2 cellular contexts compared by ENCODE assay signal in the genomic region with DNA sequence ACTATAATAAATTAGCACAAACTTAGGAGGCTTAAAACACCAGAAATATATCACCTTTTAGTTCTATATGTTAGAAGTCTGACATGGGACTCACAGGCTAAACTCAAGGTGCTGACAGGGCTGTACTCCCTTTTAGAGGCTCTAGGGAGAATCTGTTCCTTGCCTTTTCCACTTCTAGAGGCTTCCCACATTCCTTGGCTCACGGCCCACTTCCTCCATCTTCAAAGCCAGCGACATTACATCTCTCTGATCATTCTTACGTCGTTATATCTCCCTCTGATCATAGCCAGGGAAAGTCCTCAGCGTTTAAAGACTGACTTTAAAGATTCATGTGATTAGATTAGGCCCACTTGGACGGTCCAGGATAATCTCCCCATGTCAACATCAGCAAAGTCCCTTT.
A peak's percentile ranks its signal among the peaks of the same experiment; 100 is the strongest.
TF ChIP-seq lines count a peak whose summit lies in the region.

No MANE protein-coding gene starts in this region.

TF ChIP-seq in SK-N-SH, 30 proteins besides CTCF, POLR2A, EP300 and RAD21 (continued from another document):
- TF ChIP-seq, protein P1, sequence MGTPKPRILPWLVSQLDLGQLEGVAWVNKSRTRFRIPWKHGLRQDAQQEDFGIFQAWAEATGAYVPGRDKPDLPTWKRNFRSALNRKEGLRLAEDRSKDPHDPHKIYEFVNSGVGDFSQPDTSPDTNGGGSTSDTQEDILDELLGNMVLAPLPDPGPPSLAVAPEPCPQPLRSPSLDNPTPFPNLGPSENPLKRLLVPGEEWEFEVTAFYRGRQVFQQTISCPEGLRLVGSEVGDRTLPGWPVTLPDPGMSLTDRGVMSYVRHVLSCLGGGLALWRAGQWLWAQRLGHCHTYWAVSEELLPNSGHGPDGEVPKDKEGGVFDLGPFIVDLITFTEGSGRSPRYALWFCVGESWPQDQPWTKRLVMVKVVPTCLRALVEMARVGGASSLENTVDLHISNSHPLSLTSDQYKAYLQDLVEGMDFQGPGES (IDR thresholded peaks at IDR 0.05; ENCODE audit: low read depth, low read length) = no peak
- TF ChIP-seq FOSL2 (IDR thresholded peaks at IDR 0.05; ENCODE audit: borderline replicate concordance, low read depth) = no peak
- TF ChIP-seq YY1 (IDR thresholded peaks at IDR 0.05; ENCODE audit: low read depth) = 0 out of 2 replicates have a peak, but pooled peaks have one; percentile 28

TF ChIP-seq in HEK293T, 16 proteins besides CTCF, POLR2A, EP300 and RAD21 (continued from another document):
- TF ChIP-seq ZNF384 (IDR thresholded peaks at IDR 0.05) (no peak), FOXM1 (IDR thresholded peaks at IDR 0.05; ENCODE audit: borderline replicate concordance) (no peak), TARDBP (IDR thresholded peaks at IDR 0.05) (no peak), FOXA1 (IDR thresholded peaks at IDR 0.05) (no peak), CTBP1 (IDR thresholded peaks at IDR 0.05; ENCODE audit: borderline replicate concordance) (no peak), HDGF (IDR thresholded peaks at IDR 0.05; ENCODE audit: borderline replicate concordance) (no peak), NFRKB (IDR thresholded peaks at IDR 0.05) (no peak), ARNT (IDR thresholded peaks at IDR 0.05) (no peak), SP1 (IDR thresholded peaks at IDR 0.05) (no peak), SUZ12 (IDR thresholded peaks at IDR 0.05) (no peak), L3MBTL2 (conservative IDR thresholded peaks at IDR 0.05) (no peak), LEF1 (IDR thresholded peaks at IDR 0.05; ENCODE audit: borderline replicate concordance) (no peak)
- TF ChIP-seq, protein P2, sequence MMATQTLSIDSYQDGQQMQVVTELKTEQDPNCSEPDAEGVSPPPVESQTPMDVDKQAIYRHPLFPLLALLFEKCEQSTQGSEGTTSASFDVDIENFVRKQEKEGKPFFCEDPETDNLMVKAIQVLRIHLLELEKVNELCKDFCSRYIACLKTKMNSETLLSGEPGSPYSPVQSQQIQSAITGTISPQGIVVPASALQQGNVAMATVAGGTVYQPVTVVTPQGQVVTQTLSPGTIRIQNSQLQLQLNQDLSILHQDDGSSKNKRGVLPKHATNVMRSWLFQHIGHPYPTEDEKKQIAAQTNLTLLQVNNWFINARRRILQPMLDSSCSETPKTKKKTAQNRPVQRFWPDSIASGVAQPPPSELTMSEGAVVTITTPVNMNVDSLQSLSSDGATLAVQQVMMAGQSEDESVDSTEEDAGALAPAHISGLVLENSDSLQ (IDR thresholded peaks at IDR 0.05) = no peak
